In the genomic region with DNA sequence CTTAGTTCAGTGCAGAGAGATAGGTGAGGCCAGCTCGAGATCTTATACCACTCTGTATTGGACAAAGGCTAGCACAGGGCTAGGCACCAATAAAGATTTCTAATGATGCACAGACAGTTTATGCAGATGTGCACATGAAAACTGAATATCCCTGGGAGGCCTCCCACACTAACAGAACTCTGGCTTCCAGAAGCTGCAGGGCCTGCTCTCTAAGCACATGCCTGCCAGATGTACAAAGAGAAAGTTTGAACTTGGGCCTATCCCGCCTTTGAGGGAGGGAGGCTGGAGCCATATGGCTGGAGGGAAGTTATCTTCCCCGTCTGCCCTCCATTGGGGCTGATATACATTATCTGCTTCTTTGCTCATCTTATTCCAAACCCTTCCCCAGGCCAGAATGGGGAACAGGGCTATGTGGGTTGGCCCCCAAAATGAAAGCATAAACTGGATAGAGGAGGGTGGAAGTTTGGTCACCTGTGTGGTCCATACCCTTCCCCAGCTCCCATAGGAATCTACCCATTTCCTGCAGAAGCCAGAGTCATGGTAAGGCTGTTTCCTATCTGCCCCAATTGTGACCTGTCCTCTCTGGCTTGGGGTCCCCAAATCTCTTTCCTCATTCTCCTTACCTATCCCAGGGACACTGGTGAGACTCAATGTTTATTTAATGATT, we compare ENCODE assay signal across 11 cellular contexts. TPM values are rescaled to one million over a fixed set of nuclear protein-coding genes. Genes with fewer than 3 reads are reported as not detected.
A peak's percentile ranks its signal among the peaks of the same experiment; 100 is the strongest.
DNase-seq lines count a peak whose midpoint lies in the region; ATAC-seq, FAIRE-seq and TF ChIP-seq lines count a peak whose summit lies in the region.
"Had no signal": no experiment of that assay in that cellular context is flagged by ENCODE, and none has a peak within 500 bp of the region (broad histone marks: within the 10 kb centered on the region; RNA-seq: fewer than 3 reads in every experiment).

No MANE protein-coding gene starts in this region.

- H3K36me3 ChIP-seq in kidney (ENCODE audit: control insufficient read depth in 1 of 2, insufficient read depth in 2 of 2, low read length in 2 of 2) (no peaks in the 10 kb centered on the region), tibial artery (no peaks in the 10 kb centered on the region)

- H3K27ac Mint-ChIP-seq in activated CD8-positive, alpha-beta T cell treated with anti-CD3 and anti-CD28 coated beads, Interleukin-2, amount 10 ng/mL, durations not matched to agents 7 days and 5 days, result no peak overlapping the region
- H3K27ac Mint-ChIP-seq in activated CD8-positive, alpha-beta T cell treated with anti-CD3 and anti-CD28 coated beads for 36 hours, result no peak overlapping the region
- H3K27ac Mint-ChIP-seq in activated T-helper 17 cell treated with anti-CD3 and anti-CD28 coated beads, Interleukin-2, amount 50 U/mL, for 72 hours, result no peak overlapping the region
- H3K27ac Mint-ChIP-seq: stimulated activated naive CD8-positive, alpha-beta T cell treated with anti-CD3 and anti-CD28 coated beads, Interleukin-15, amount 100 ng/mL, for 72 hours had no signal

- DNase-seq in activated CD8-positive, alpha-beta T cell treated with anti-CD3 and anti-CD28 coated beads, Interleukin-2, amount 10 ng/mL, durations not matched to agents 7 days and 5 days, result no peak
- DNase-seq in activated CD8-positive, alpha-beta T cell treated with anti-CD3 and anti-CD28 coated beads for 36 hours, result no peak
- DNase-seq in kidney, result no peak
- no peak for DNase-seq in tibial artery
- no peak for DNase-seq in NCI-H774 (lab: John Stamatoyannopoulos, UW)
- no peak for DNase-seq in CD1c-positive myeloid dendritic cell (ENCODE audit: extremely low spot score)
- DNase-seq: AML-193, NCI-H1694 treated with DMSO at 0.1 percent for 48 hours had no signal

- no peaks in the 10 kb centered on the region for H3K36me3 Mint-ChIP-seq in activated CD8-positive, alpha-beta T cell treated with anti-CD3 and anti-CD28 coated beads, Interleukin-2, amount 10 ng/mL, durations not matched to agents 7 days and 5 days (ENCODE audit: low read depth)
- H3K36me3 Mint-ChIP-seq in activated CD8-positive, alpha-beta T cell treated with anti-CD3 and anti-CD28 coated beads for 36 hours (ENCODE audit: low read depth), result no peaks in the 10 kb centered on the region
- H3K36me3 Mint-ChIP-seq in activated T-helper 17 cell treated with anti-CD3 and anti-CD28 coated beads, Interleukin-2, amount 50 U/mL, for 72 hours (ENCODE audit: low read depth), result no peaks in the 10 kb centered on the region

- FAIRE-seq in kidney (lab: Jason Lieb, UNC), result no peak

- CTCF ChIA-PET in activated CD8-positive, alpha-beta T cell treated with anti-CD3 and anti-CD28 coated beads, Interleukin-2, amount 10 ng/mL, durations not matched to agents 7 days and 5 days (lab: Charles Lee), result interaction anchor here (1.0 to 15.1 kb wide), 9 partner anchors 8 to 77 kb away, joined by 3 to 235 read pairs (median 4); no protein-coding TSS in a partner anchor
- CTCF ChIA-PET in activated CD8-positive, alpha-beta T cell treated with anti-CD3 and anti-CD28 coated beads for 36 hours (lab: Charles Lee), result interaction anchor here (0.8 to 23.2 kb wide), 5 partner anchors 10 to 148 kb away, joined by 3 to 655 read pairs (median 43); no protein-coding TSS in a partner anchor

- peaks cover 44% of the 10 kb centered on the region for H3K4me1 Mint-ChIP-seq in activated CD8-positive, alpha-beta T cell treated with anti-CD3 and anti-CD28 coated beads, Interleukin-2, amount 10 ng/mL, durations not matched to agents 7 days and 5 days (ENCODE audit: low read depth)
- peaks cover 26% of the 10 kb centered on the region for H3K4me1 Mint-ChIP-seq in activated CD8-positive, alpha-beta T cell treated with anti-CD3 and anti-CD28 coated beads for 36 hours (ENCODE audit: low read depth)
- no peaks in the 10 kb centered on the region for H3K4me1 Mint-ChIP-seq in activated T-helper 17 cell treated with anti-CD3 and anti-CD28 coated beads, Interleukin-2, amount 50 U/mL, for 72 hours

- H3K4me3 ChIP-seq in kidney (ENCODE audit: low read length in 2 of 2) (peak overlapping the region; percentile 29 to 67), tibial artery (peak overlapping the region; percentile 57 to 64)

- H3K27ac ChIP-seq in kidney (ENCODE audit: low read depth in 2 of 2, low read length in 2 of 2) (peak overlapping the region in 1 of 2 donors; percentile 55), tibial artery (peak overlapping the region; percentile 66 to 95)

- no peaks in the 10 kb centered on the region for H3K9me3 Mint-ChIP-seq in activated CD8-positive, alpha-beta T cell treated with anti-CD3 and anti-CD28 coated beads, Interleukin-2, amount 10 ng/mL, durations not matched to agents 7 days and 5 days (ENCODE audit: insufficient read depth)
- H3K9me3 Mint-ChIP-seq in activated CD8-positive, alpha-beta T cell treated with anti-CD3 and anti-CD28 coated beads for 36 hours, result no peaks in the 10 kb centered on the region
- no peaks in the 10 kb centered on the region for H3K9me3 Mint-ChIP-seq in activated T-helper 17 cell treated with anti-CD3 and anti-CD28 coated beads, Interleukin-2, amount 50 U/mL, for 72 hours
- H3K9me3 Mint-ChIP-seq: stimulated activated naive CD8-positive, alpha-beta T cell treated with anti-CD3 and anti-CD28 coated beads, Interleukin-15, amount 100 ng/mL, for 72 hours had no signal

- peak overlapping the region in 1 of 2 donors; percentile 55 for H3K9ac ChIP-seq in kidney (ENCODE audit: low read length in 2 of 2)

- POLR2A ChIA-PET in activated CD8-positive, alpha-beta T cell treated with anti-CD3 and anti-CD28 coated beads, Interleukin-2, amount 10 ng/mL, durations not matched to agents 7 days and 5 days (lab: Charles Lee), result interaction anchor here (1.2 kb wide), 1 partner anchor 10 kb away, joined by 3 read pairs; no protein-coding TSS in a partner anchor
- POLR2A ChIA-PET in activated CD8-positive, alpha-beta T cell treated with anti-CD3 and anti-CD28 coated beads for 36 hours (lab: Charles Lee), result interaction anchor here (1.2 to 1.6 kb wide), 3 partner anchors 18 to 76 kb away, joined by 3 to 5 read pairs (median 4); no protein-coding TSS in a partner anchor

- no peak for TF ChIP-seq CTCF in activated CD8-positive, alpha-beta T cell treated with anti-CD3 and anti-CD28 coated beads for 36 hours (IDR thresholded peaks at IDR 0.05)
- no peak for TF ChIP-seq CTCF in kidney (IDR thresholded peaks at IDR 0.05; ENCODE audit: borderline replicate concordance, extremely low read depth, insufficient read depth)
- TF ChIP-seq CTCF in tibial artery (IDR thresholded peaks at IDR 0.05), result no peak

- intact Hi-C loops in activated CD8-positive, alpha-beta T cell treated with anti-CD3 and anti-CD28 coated beads for 36 hours (cut with micrococcal nuclease), result no loop called here
- intact Hi-C loops in kidney (cut with DNase I), result no loop called here
- intact Hi-C loops in tibial artery (cut with DNase I; ENCODE audit: low total_unique reads), result loop anchor here (5.0 to 10.0 kb wide), 2 partner anchors 33 to 989 kb away; partner anchors contain the start of genes ARMH3, PDZD7 and SFXN3

- peaks cover 46% of the 10 kb centered on the region for H3K27me3 Mint-ChIP-seq in activated CD8-positive, alpha-beta T cell treated with anti-CD3 and anti-CD28 coated beads, Interleukin-2, amount 10 ng/mL, durations not matched to agents 7 days and 5 days (ENCODE audit: low read depth)
- H3K27me3 Mint-ChIP-seq in activated CD8-positive, alpha-beta T cell treated with anti-CD3 and anti-CD28 coated beads for 36 hours, result peaks cover 43% of the 10 kb centered on the region
- H3K27me3 Mint-ChIP-seq in activated T-helper 17 cell treated with anti-CD3 and anti-CD28 coated beads, Interleukin-2, amount 50 U/mL, for 72 hours, result peaks cover 22% of the 10 kb centered on the region

- peak overlapping the region; percentile 50 for H3K4me3 Mint-ChIP-seq in activated CD8-positive, alpha-beta T cell treated with anti-CD3 and anti-CD28 coated beads, Interleukin-2, amount 10 ng/mL, durations not matched to agents 7 days and 5 days
- no peak overlapping the region for H3K4me3 Mint-ChIP-seq in activated CD8-positive, alpha-beta T cell treated with anti-CD3 and anti-CD28 coated beads for 36 hours
- H3K4me3 Mint-ChIP-seq in activated T-helper 17 cell treated with anti-CD3 and anti-CD28 coated beads, Interleukin-2, amount 50 U/mL, for 72 hours, result peak overlapping the region; percentile 80

- no peaks in the 10 kb centered on the region for H3K9me3 ChIP-seq in kidney (ENCODE audit: control insufficient read depth in 1 of 2, low read length in 2 of 2)
- H3K9me3 ChIP-seq in tibial artery, result no peaks in the 10 kb centered on the region

- H3K27me3 ChIP-seq in tibial artery, result no peaks in the 10 kb centered on the region

- H3K4me1 ChIP-seq in kidney (ENCODE audit: control insufficient read depth in 1 of 2, insufficient read depth in 1 of 2, low read depth in 1 of 2, low read length in 2 of 2), result peaks cover 4 to 25% of the 10 kb centered on the region in 2 donors
- peaks cover 5 to 61% (median 48%) of the 10 kb centered on the region in 4 donors for H3K4me1 ChIP-seq in tibial artery

- no peak for ATAC-seq in activated CD8-positive, alpha-beta T cell treated with anti-CD3 and anti-CD28 coated beads, Interleukin-2, amount 10 ng/mL, durations not matched to agents 7 days and 5 days
- no peak for ATAC-seq in activated CD8-positive, alpha-beta T cell treated with anti-CD3 and anti-CD28 coated beads for 36 hours
- ATAC-seq in activated T-helper 17 cell treated with anti-CD3 and anti-CD28 coated beads, Interleukin-2, amount 50 U/mL, for 72 hours (replicated peaks), result no peak
- no peak for ATAC-seq in HG03095 (IDR thresholded peaks at IDR 0.05; ENCODE audit: unreplicated experiment)

RNA-seq across cellular contexts. Expression of gene KAZALD1, which starts 3.8 kb away (rescaled TPM):
- under 1 TPM in 1 of 2 experiments, not detected in 1; 0.18 TPM for total RNA-seq in activated CD8-positive, alpha-beta T cell treated with anti-CD3 and anti-CD28 coated beads, Interleukin-2, amount 10 ng/mL, durations not matched to agents 7 days and 5 days
- under 1 TPM; 0.72 to 0.90 TPM for total RNA-seq in activated CD8-positive, alpha-beta T cell treated with anti-CD3 and anti-CD28 coated beads for 36 hours
- total RNA-seq in activated T-helper 17 cell treated with anti-CD3 and anti-CD28 coated beads, Interleukin-2, amount 50 U/mL, for 72 hours, result under 1 TPM; 0.45 to 0.71 TPM
- 9.8 TPM for total RNA-seq in kidney
- polyA plus RNA-seq in kidney (ENCODE audit: insufficient read depth, low read depth, low replicate concordance), result 9.7 TPM

RNA-seq across cellular contexts. Expression of gene SFXN3, which starts 34.6 kb away (rescaled TPM):
- 10 to 100 TPM; 24.7 to 24.8 TPM for total RNA-seq in activated CD8-positive, alpha-beta T cell treated with anti-CD3 and anti-CD28 coated beads, Interleukin-2, amount 10 ng/mL, durations not matched to agents 7 days and 5 days
- 10 to 100 TPM; 28.8 to 29.6 TPM for total RNA-seq in activated CD8-positive, alpha-beta T cell treated with anti-CD3 and anti-CD28 coated beads for 36 hours
- 100 to 1,000 TPM in 1 of 2 donors, 10 to 100 TPM in 1; 45.9 to 150 TPM for total RNA-seq in activated T-helper 17 cell treated with anti-CD3 and anti-CD28 coated beads, Interleukin-2, amount 50 U/mL, for 72 hours
- total RNA-seq in kidney, result 51.6 TPM
- 23.3 TPM for polyA plus RNA-seq in kidney (ENCODE audit: insufficient read depth, low read depth, low replicate concordance)

RNA-seq across cellular contexts. Expression of gene PDZD7, which starts 34.7 kb away (rescaled TPM):
- total RNA-seq in activated CD8-positive, alpha-beta T cell treated with anti-CD3 and anti-CD28 coated beads, Interleukin-2, amount 10 ng/mL, durations not matched to agents 7 days and 5 days, result under 1 TPM; 0.47 to 0.50 TPM
- total RNA-seq in activated CD8-positive, alpha-beta T cell treated with anti-CD3 and anti-CD28 coated beads for 36 hours, result under 1 TPM; 0.25 to 0.65 TPM
- total RNA-seq in activated T-helper 17 cell treated with anti-CD3 and anti-CD28 coated beads, Interleukin-2, amount 50 U/mL, for 72 hours, result 1 to 10 TPM in 1 of 2 donors, under 1 TPM in 1; 0.48 to 2.9 TPM
- total RNA-seq in kidney, result 1.6 TPM
- polyA plus RNA-seq in kidney (ENCODE audit: insufficient read depth, low read depth, low replicate concordance), result 1.9 TPM
